In the genomic region with DNA sequence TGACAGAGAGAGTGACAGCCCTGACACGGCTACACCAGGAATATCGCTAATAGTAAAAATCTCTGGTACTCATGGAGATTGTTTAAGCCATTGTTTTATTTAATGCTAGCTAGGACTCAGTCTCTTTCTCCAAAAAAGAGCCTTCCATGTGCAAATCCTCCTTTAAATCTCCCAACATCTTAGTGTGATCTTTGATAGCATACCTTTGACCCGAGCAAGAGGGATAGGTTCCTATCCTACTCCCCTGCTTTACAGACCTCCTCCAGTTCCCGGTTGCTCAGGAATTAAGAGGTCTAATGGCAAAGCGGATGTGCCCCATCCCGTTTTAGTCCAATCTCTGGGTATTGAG, we compare ENCODE assay signal across 1 cellular context.
TF ChIP-seq lines count a peak whose summit lies in the region.

No MANE protein-coding gene starts in this region.

TF ChIP-seq in WTC11, 78 proteins besides CTCF, POLR2A, EP300 and RAD21 (continued from another document):
- TF ChIP-seq ATF2 (CRISPR knock-in tag; IDR thresholded peaks at IDR 0.05; ENCODE audit: borderline replicate concordance, low read depth): no peak
- TF ChIP-seq PRRX2 (CRISPR knock-in tag; IDR thresholded peaks at IDR 0.05): no peak
- no peak for TF ChIP-seq FOXP1 (CRISPR knock-in tag; IDR thresholded peaks at IDR 0.05; ENCODE audit: borderline replicate concordance)
- TF ChIP-seq TP53 (CRISPR knock-in tag; IDR thresholded peaks at IDR 0.05): no peak
- TF ChIP-seq SP1 (CRISPR knock-in tag; conservative IDR thresholded peaks at IDR 0.05): no peak
- no peak for TF ChIP-seq ETV6 (CRISPR knock-in tag; IDR thresholded peaks at IDR 0.05)
- no peak for TF ChIP-seq KAT7 (CRISPR knock-in tag; IDR thresholded peaks at IDR 0.05; ENCODE audit: borderline replicate concordance)
- TF ChIP-seq, protein P1, sequence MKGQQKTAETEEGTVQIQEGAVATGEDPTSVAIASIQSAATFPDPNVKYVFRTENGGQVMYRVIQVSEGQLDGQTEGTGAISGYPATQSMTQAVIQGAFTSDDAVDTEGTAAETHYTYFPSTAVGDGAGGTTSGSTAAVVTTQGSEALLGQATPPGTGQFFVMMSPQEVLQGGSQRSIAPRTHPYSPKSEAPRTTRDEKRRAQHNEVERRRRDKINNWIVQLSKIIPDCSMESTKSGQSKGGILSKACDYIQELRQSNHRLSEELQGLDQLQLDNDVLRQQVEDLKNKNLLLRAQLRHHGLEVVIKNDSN (CRISPR knock-in tag; IDR thresholded peaks at IDR 0.05): no peak
- TF ChIP-seq ZNF416 (CRISPR knock-in tag; IDR thresholded peaks at IDR 0.05): no peak
- no peak for TF ChIP-seq RELA (CRISPR knock-in tag; IDR thresholded peaks at IDR 0.05; ENCODE audit: borderline replicate concordance)
- TF ChIP-seq, protein P2, sequence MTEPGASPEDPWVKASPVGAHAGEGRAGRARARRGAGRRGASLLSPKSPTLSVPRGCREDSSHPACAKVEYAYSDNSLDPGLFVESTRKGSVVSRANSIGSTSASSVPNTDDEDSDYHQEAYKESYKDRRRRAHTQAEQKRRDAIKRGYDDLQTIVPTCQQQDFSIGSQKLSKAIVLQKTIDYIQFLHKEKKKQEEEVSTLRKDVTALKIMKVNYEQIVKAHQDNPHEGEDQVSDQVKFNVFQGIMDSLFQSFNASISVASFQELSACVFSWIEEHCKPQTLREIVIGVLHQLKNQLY (CRISPR knock-in tag; IDR thresholded peaks at IDR 0.05): no peak
TF ChIP-seq in WTC11: peak in this region for 0.
